Comparison of ENCODE assay signal across 15 cellular contexts in the genomic region with DNA sequence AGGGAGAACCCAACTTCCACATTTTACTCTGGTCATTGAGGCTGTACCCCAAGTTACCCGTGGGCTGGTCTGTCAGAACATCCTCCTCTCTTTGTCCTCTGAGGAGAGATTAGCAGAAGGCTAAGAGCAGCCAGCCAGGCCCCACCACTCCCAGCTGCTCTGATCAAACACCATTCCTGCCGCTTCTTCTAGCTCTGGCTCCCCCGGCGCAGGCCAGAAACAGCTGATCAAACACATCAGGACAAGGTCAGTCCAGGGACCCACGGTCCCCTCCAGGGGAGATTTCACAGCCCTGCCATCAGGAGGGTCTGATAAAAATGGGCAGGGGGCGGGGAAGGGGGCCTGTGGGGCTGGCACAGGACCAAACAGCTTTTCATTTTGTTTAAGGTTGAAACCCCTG. TPM values are rescaled to one million over a fixed set of nuclear protein-coding genes. Genes with fewer than 3 reads are reported as not detected.
DNase-seq lines count a peak whose midpoint lies in the region; ATAC-seq, FAIRE-seq and TF ChIP-seq lines count a peak whose summit lies in the region.
"Had no signal": no experiment of that assay in that cellular context is flagged by ENCODE, and none has a peak within 500 bp of the region (broad histone marks: within the 10 kb centered on the region; RNA-seq: fewer than 3 reads in every experiment).

No MANE protein-coding gene starts in this region.

- no peaks in the 10 kb centered on the region for H3K9me3 Mint-ChIP-seq in nephron
- H3K9me3 Mint-ChIP-seq: CD8-positive, alpha-beta memory T cell; H9; T-helper 2 cell treated with Interferon-gamma antibody and Interleukin-4, amounts not matched to agents 5 μg/mL and 100 μg/mL, for 36 hours had no signal

- ATAC-seq in left lobe of liver = no peak
- ATAC-seq: PC-3 had no signal

- peak overlapping the region; percentile 26 to 93 (median 48) for H3K27ac Mint-ChIP-seq in nephron
- H3K27ac Mint-ChIP-seq: CD8-positive, alpha-beta memory T cell; T-helper 2 cell treated with Interferon-gamma antibody and Interleukin-4, amounts not matched to agents 5 μg/mL and 100 μg/mL, for 36 hours had no signal

- peaks cover 63% of the 10 kb centered on the region for H3K4me1 Mint-ChIP-seq in nephron

- peak; percentile 23 for DNase-seq in COR-L47 (lab: John Stamatoyannopoulos, UW)
- peak; percentile 11 for DNase-seq in GM13976 (ENCODE audit: low spot score)
- DNase-seq in NCI-H69 (lab: John Stamatoyannopoulos, UW) = peak; percentile 80
- no peak for DNase-seq in activated CD8-positive, alpha-beta memory T cell treated with anti-CD3 and anti-CD28 coated beads for 24 hours
- no peak for DNase-seq in HTR-8/SVneo (ENCODE audit: insufficient read length, low spot score)
- DNase-seq in left lobe of liver (ENCODE audit: low spot score) = no peak
- DNase-seq: CD8-positive, alpha-beta memory T cell; H9; IMR-90; Kasumi-1; NCI-H1436 treated with DMSO at 0.1 percent for 48 hours; PC-3 had no signal

- TF ChIP-seq CTCF in GM13976 (IDR thresholded peaks at IDR 0.05; ENCODE audit: borderline replicate concordance, control extremely low read depth, extremely low read depth, insufficient read depth, missing control alignments) (no peak), nephron (IDR thresholded peaks at IDR 0.05; ENCODE audit: unreplicated experiment in 3 of 3) (no peak)

- in situ Hi-C loops in GM13976 (cut with MboI; ENCODE audit: low sequenced_read_pairs, unreplicated experiment) = no loop called here

- peaks cover 5% of the 10 kb centered on the region for H3K36me3 Mint-ChIP-seq in nephron (ENCODE audit: low read depth)

- H3K27me3 Mint-ChIP-seq in nephron (ENCODE audit: low read depth) = peaks cover 19% of the 10 kb centered on the region

- peak overlapping the region in 1 of 3 experiments; percentile 19 for H3K4me3 Mint-ChIP-seq in nephron
- H3K4me3 Mint-ChIP-seq: CD8-positive, alpha-beta memory T cell; H9; T-helper 2 cell treated with Interferon-gamma antibody and Interleukin-4, amounts not matched to agents 5 μg/mL and 100 μg/mL, for 36 hours had no signal

- no peak for FAIRE-seq in HTR-8/SVneo (lab: Jason Lieb, UNC)
- FAIRE-seq: GM18507 had no signal

RNA-seq across cellular contexts. Expression of a gene that starts 30.0 kb away (rescaled TPM):
- not detected for total RNA-seq in left lobe of liver
- total RNA-seq: CD8-positive, alpha-beta memory T cell; IMR-90 had no signal

Comparison
In these comparisons a context has a peak if more than half of its experiments do, and no peak if none do; other contexts are left out.
1. DNase-seq: peak in COR-L47 (single experiment), GM13976 (single experiment) and NCI-H69 (single experiment); none in activated CD8-positive, alpha-beta memory T cell treated with anti-CD3 and anti-CD28 coated beads for 24 hours (single experiment), HTR-8/SVneo (single experiment) and left lobe of liver (single experiment).